In the genomic region with DNA sequence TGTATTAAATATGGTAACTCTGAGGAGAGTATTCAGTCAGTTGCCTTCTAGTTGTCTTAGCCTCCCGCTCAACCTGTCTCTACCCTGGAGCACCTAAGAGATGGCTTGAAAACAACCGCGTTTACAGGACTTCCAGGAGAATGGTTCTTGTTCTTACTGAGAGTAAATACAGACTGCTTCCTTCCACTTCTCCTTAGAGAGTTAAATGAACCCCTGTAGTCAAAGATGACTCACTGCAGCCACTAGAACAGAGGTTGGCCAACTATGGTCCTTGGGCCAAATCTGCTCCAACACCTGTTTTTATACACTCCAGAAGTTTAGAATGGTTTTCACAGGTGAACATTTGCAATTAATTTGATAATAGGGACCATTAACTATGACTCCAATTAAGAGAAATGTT, we compare ENCODE assay signal across 13 cellular contexts.
"Had no signal": no experiment of that assay in that cellular context is flagged by ENCODE, and none has a peak within 500 bp of the region (broad histone marks: within the 10 kb centered on the region; RNA-seq: fewer than 3 reads in every experiment).

No MANE protein-coding gene starts in this region.

- H3K9me3 ChIP-seq: colonic mucosa, heart left ventricle, ovary, stomach, thoracic aorta had no signal

- H3K4me3 Mint-ChIP-seq: activated CD4-positive, alpha-beta memory T cell treated with anti-CD3 and anti-CD28 coated beads, Interleukin-2, amount 10 ng/mL, durations not matched to agents 7 days and 5 days; activated CD4-positive, alpha-beta T cell treated with anti-CD3 and anti-CD28 coated beads for 36 hours; activated naive CD8-positive, alpha-beta T cell had no signal

- H3K27ac ChIP-seq: colonic mucosa, heart left ventricle, ovary, stomach, thoracic aorta, VCaP had no signal

- H3K4me1 Mint-ChIP-seq: activated CD4-positive, alpha-beta memory T cell treated with anti-CD3 and anti-CD28 coated beads, Interleukin-2, amount 10 ng/mL, durations not matched to agents 7 days and 5 days; activated CD4-positive, alpha-beta T cell treated with anti-CD3 and anti-CD28 coated beads for 36 hours had no signal

- H3K36me3 ChIP-seq: colonic mucosa, heart left ventricle, ovary, stomach, thoracic aorta had no signal

- H3K36me3 Mint-ChIP-seq: activated naive CD8-positive, alpha-beta T cell had no signal

- H3K27me3 ChIP-seq: colonic mucosa, stomach had no signal

- DNase-seq: activated CD4-positive, alpha-beta memory T cell treated with anti-CD3 and anti-CD28 coated beads, Interleukin-2, amount 10 ng/mL, durations not matched to agents 7 days and 5 days; activated CD4-positive, alpha-beta T cell treated with anti-CD3 and anti-CD28 coated beads for 36 hours; activated gamma-delta T cell; activated T-cell treated with anti-CD3 and anti-CD28 coated beads, Interleukin-2, amount 50 U/mL, for 48 hours; colonic mucosa; heart left ventricle; left ventricle myocardium superior; ovary; stimulated activated CD4-positive, alpha-beta T cell treated with anti-CD3 and anti-CD28 coated beads, Interleukin-4, amount 100 ng/mL, for 4 hours; stomach had no signal

- H3K27me3 Mint-ChIP-seq: activated CD4-positive, alpha-beta T cell treated with anti-CD3 and anti-CD28 coated beads for 36 hours; activated naive CD8-positive, alpha-beta T cell had no signal

- H3K27ac Mint-ChIP-seq: activated CD4-positive, alpha-beta memory T cell treated with anti-CD3 and anti-CD28 coated beads, Interleukin-2, amount 10 ng/mL, durations not matched to agents 7 days and 5 days; activated CD4-positive, alpha-beta T cell treated with anti-CD3 and anti-CD28 coated beads for 36 hours; activated naive CD8-positive, alpha-beta T cell had no signal

- H3K4me1 ChIP-seq: colonic mucosa, heart left ventricle had no signal

- H3K9me3 Mint-ChIP-seq: activated CD4-positive, alpha-beta memory T cell treated with anti-CD3 and anti-CD28 coated beads, Interleukin-2, amount 10 ng/mL, durations not matched to agents 7 days and 5 days had no signal

- H3K4me3 ChIP-seq: colonic mucosa, heart left ventricle, ovary, stomach, thoracic aorta had no signal
